Comparison of ENCODE assay signal across 24 cellular contexts in the genomic region with DNA sequence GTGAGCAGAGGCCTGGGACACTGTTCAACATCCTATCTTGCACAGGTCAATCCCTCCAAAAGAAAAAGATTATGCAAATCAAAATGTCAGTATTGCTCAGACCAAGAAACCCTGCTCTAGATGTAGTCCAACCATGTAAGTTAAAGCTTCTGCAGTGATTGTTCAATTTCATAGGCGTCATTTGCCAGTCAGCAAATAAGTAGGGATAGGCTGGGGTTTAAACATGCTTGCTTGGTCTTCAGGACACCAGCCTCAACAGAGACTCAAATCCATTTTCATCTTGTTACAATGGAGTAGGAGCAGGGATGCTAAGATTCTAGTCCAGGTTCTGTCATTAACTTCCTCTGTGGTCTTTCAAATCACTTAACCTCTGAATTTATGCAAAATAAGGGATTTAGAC.
"Had no signal": no experiment of that assay in that cellular context is flagged by ENCODE, and none has a peak within 500 bp of the region (broad histone marks: within the 10 kb centered on the region; RNA-seq: fewer than 3 reads in every experiment).

No MANE protein-coding gene starts in this region.

- H3K27ac ChIP-seq: esophagus muscularis mucosa, pancreas, prostate gland, thoracic aorta had no signal

- H3K9me3 ChIP-seq: esophagus muscularis mucosa, pancreas, prostate gland, thoracic aorta had no signal

- H3K9me3 Mint-ChIP-seq: activated naive CD4-positive, alpha-beta T cell treated with anti-CD3 and anti-CD28 coated beads, Interleukin-2, amount 50 U/mL, for 24 hours; activated naive CD8-positive, alpha-beta T cell treated with anti-CD3 and anti-CD28 coated beads, Interleukin-2, amount 50 U/mL, for 24 hours had no signal

- H3K27me3 Mint-ChIP-seq: activated naive CD4-positive, alpha-beta T cell treated with anti-CD3 and anti-CD28 coated beads, Interleukin-2, amount 50 U/mL, for 24 hours; activated naive CD8-positive, alpha-beta T cell treated with anti-CD3 and anti-CD28 coated beads, Interleukin-2, amount 50 U/mL, for 24 hours had no signal

- DNase-seq: activated CD4-positive, alpha-beta T cell treated with anti-CD3 and anti-CD28 coated beads for 36 hours; activated CD4-positive, CD25-positive, alpha-beta regulatory T cell; activated CD8-positive, alpha-beta memory T cell treated with anti-CD3 and anti-CD28 coated beads, Interleukin-2, amount 10 ng/mL, durations not matched to agents 7 days and 5 days; activated CD8-positive, alpha-beta T cell treated with anti-CD3 and anti-CD28 coated beads, Interleukin-2, amount 10 ng/mL, durations not matched to agents 7 days and 5 days; activated naive CD8-positive, alpha-beta T cell treated with anti-CD3 and anti-CD28 coated beads, Interleukin-2, amount 50 U/mL, for 24 hours; activated T-cell treated with anti-CD3 and anti-CD28 coated beads, Interleukin-2, amount 50 U/mL, for 48 hours; amygdala; central memory CD4-positive, alpha-beta T cell; foreskin melanocyte; left cardiac atrium; midbrain; naive thymus-derived CD4-positive, alpha-beta T cell; pancreas; stimulated activated CD4-positive, alpha-beta T cell treated with anti-CD3 and anti-CD28 coated beads, Interleukin-15, amount 100 ng/mL, for 24 hours; stimulated activated CD4-positive, alpha-beta T cell treated with anti-CD3 and anti-CD28 coated beads, Interleukin-2, amount 100 ng/mL, for 24 hours; stimulated activated naive CD4-positive, alpha-beta T cell treated with Interleukin-2 at 50 U/mL for 16 hours; trophoblast cell had no signal

- H3K27me3 ChIP-seq: esophagus muscularis mucosa, pancreas had no signal

- ATAC-seq: activated CD4-positive, alpha-beta T cell treated with anti-CD3 and anti-CD28 coated beads for 36 hours; activated CD8-positive, alpha-beta memory T cell treated with anti-CD3 and anti-CD28 coated beads, Interleukin-2, amount 10 ng/mL, durations not matched to agents 7 days and 5 days; activated CD8-positive, alpha-beta T cell treated with anti-CD3 and anti-CD28 coated beads, Interleukin-2, amount 10 ng/mL, durations not matched to agents 7 days and 5 days; activated naive CD8-positive, alpha-beta T cell treated with anti-CD3 and anti-CD28 coated beads, Interleukin-2, amount 50 U/mL, for 24 hours; left cardiac atrium; naive thymus-derived CD4-positive, alpha-beta T cell; pancreas had no signal

- H3K4me3 Mint-ChIP-seq: activated CD4-positive, alpha-beta T cell treated with anti-CD3 and anti-CD28 coated beads for 36 hours; activated CD8-positive, alpha-beta memory T cell treated with anti-CD3 and anti-CD28 coated beads, Interleukin-2, amount 10 ng/mL, durations not matched to agents 7 days and 5 days; activated CD8-positive, alpha-beta T cell treated with anti-CD3 and anti-CD28 coated beads, Interleukin-2, amount 10 ng/mL, durations not matched to agents 7 days and 5 days; activated naive CD4-positive, alpha-beta T cell treated with anti-CD3 and anti-CD28 coated beads, Interleukin-2, amount 50 U/mL, for 24 hours; activated naive CD8-positive, alpha-beta T cell treated with anti-CD3 and anti-CD28 coated beads, Interleukin-2, amount 50 U/mL, for 24 hours; naive thymus-derived CD4-positive, alpha-beta T cell had no signal

- H3K36me3 ChIP-seq: pancreas, prostate gland, thoracic aorta had no signal

- H3K36me3 Mint-ChIP-seq: activated CD8-positive, alpha-beta memory T cell treated with anti-CD3 and anti-CD28 coated beads, Interleukin-2, amount 10 ng/mL, durations not matched to agents 7 days and 5 days had no signal

- FAIRE-seq: keratinocyte, pancreas, urothelium cell line had no signal

- H3K4me3 ChIP-seq: esophagus muscularis mucosa, pancreas, prostate gland, thoracic aorta had no signal

- H3K4me1 ChIP-seq: prostate gland had no signal

- H3K27ac Mint-ChIP-seq: activated CD4-positive, alpha-beta T cell treated with anti-CD3 and anti-CD28 coated beads for 36 hours; activated CD8-positive, alpha-beta memory T cell treated with anti-CD3 and anti-CD28 coated beads, Interleukin-2, amount 10 ng/mL, durations not matched to agents 7 days and 5 days; activated CD8-positive, alpha-beta T cell treated with anti-CD3 and anti-CD28 coated beads, Interleukin-2, amount 10 ng/mL, durations not matched to agents 7 days and 5 days; activated naive CD4-positive, alpha-beta T cell treated with anti-CD3 and anti-CD28 coated beads, Interleukin-2, amount 50 U/mL, for 24 hours; activated naive CD8-positive, alpha-beta T cell treated with anti-CD3 and anti-CD28 coated beads, Interleukin-2, amount 50 U/mL, for 24 hours; activated T-helper 2 cell treated with anti-CD3 and anti-CD28 coated beads, Interferon-gamma antibody, Interleukin-2, Interleukin-4, amounts not matched to agents 10 μg/mL and 5 μg/mL and 100 μg/mL, durations not matched to agents 14 hours and 24 hours and 36 hours had no signal
